In the genomic region with DNA sequence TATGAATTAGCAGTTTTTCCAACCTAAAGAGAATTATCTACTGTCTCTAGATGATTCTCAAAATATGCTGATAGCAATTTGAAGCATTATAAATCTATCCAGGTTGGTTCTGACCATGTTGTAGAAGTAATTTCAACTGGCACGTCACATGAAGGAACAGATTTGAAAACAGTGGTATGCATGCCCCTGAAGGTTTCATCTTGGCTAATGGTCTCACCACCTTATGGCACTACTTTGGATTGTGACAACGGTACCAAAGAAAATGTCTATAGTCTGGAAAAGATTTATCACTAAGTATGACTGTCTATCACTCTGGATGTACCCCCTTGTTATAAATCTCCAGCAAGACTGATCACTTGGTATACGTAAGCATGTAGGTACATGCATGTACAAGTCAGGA, we compare ENCODE assay signal across 29 cellular contexts.
"Had no signal": no experiment of that assay in that cellular context is flagged by ENCODE, and none has a peak within 500 bp of the region (broad histone marks: within the 10 kb centered on the region; RNA-seq: fewer than 3 reads in every experiment).

No MANE protein-coding gene starts in this region.

- DNase-seq: dermis blood vessel endothelial cell; effector memory CD4-positive, alpha-beta T cell; erythroblast; esophagus squamous epithelium; foreskin melanocyte; glutamatergic neuron; heart right ventricle; hippocampal formation; immature natural killer cell; left ventricle myocardium superior; mesenchymal stem cell; mucosa of descending colon; naive thymus-derived CD4-positive, alpha-beta T cell; right lobe of liver; small intestine; stimulated activated CD4-positive, alpha-beta T cell treated with anti-CD3 and anti-CD28 coated beads, Interleukin-15, amount 100 ng/mL, for 24 hours; stimulated activated CD4-positive, alpha-beta T cell treated with anti-CD3 and anti-CD28 coated beads, Interleukin-2, amount 100 ng/mL, for 48 hours; stimulated activated naive B cell treated with anti-CD40 and anti-IgM and Interleukin-4, amounts not matched to agents 10 μg/mL and 1 μg/mL and 100 μg/mL, for 72 hours; upper lobe of left lung had no signal

- H3K36me3 Mint-ChIP-seq: immature natural killer cell; mesothelial cell of epicardium; naive thymus-derived CD4-positive, alpha-beta T cell; neural progenitor cell; stimulated activated naive B cell treated with anti-CD40 and anti-IgM and Interleukin-4, amounts not matched to agents 10 μg/mL and 1 μg/mL and 100 μg/mL, for 72 hours had no signal

- H2AFZ ChIP-seq: neural progenitor cell, parathyroid adenoma had no signal

- H3K4me1 ChIP-seq: esophagus squamous epithelium, heart right ventricle, parathyroid adenoma, right lobe of liver, tibial nerve, upper lobe of left lung had no signal

- H3K4me3 ChIP-seq: coronary artery, esophagus squamous epithelium, heart right ventricle, lung, mucosa of descending colon, neural progenitor cell, right lobe of liver, thoracic aorta, tibial nerve, upper lobe of left lung had no signal

- ATAC-seq: heart right ventricle; left ventricle myocardium superior; mucosa of descending colon; naive thymus-derived CD4-positive, alpha-beta T cell; right lobe of liver had no signal

- H3K4me1 Mint-ChIP-seq: immature natural killer cell; naive thymus-derived CD4-positive, alpha-beta T cell had no signal

- H3K79me2 ChIP-seq: parathyroid adenoma had no signal

- H3K4me2 ChIP-seq: neural progenitor cell had no signal

- H3K4me3 Mint-ChIP-seq: immature natural killer cell; mesothelial cell of epicardium; naive thymus-derived CD4-positive, alpha-beta T cell; nephron; neural progenitor cell; stimulated activated naive CD8-positive, alpha-beta T cell treated with anti-CD3 and anti-CD28 coated beads, Interleukin-15, Interleukin-2, amounts not matched to agents 100 ng/mL and 50 ng/mL, for 24 hours had no signal

- H3K9ac ChIP-seq: neural progenitor cell, parathyroid adenoma had no signal

- H3K9me3 ChIP-seq: esophagus squamous epithelium, heart right ventricle, mucosa of descending colon, right lobe of liver, thoracic aorta, tibial nerve, upper lobe of left lung had no signal

- H3K27ac Mint-ChIP-seq: immature natural killer cell; mesothelial cell of epicardium; naive thymus-derived CD4-positive, alpha-beta T cell; nephron; neural progenitor cell; stimulated activated naive B cell treated with anti-CD40 and anti-IgM and Interleukin-4, amounts not matched to agents 10 μg/mL and 1 μg/mL and 100 μg/mL, for 72 hours; stimulated activated naive CD8-positive, alpha-beta T cell treated with anti-CD3 and anti-CD28 coated beads, Interleukin-15, Interleukin-2, amounts not matched to agents 100 ng/mL and 50 ng/mL, for 24 hours had no signal

- H3K9me3 Mint-ChIP-seq: immature natural killer cell; mesothelial cell of epicardium; naive thymus-derived CD4-positive, alpha-beta T cell; nephron; neural progenitor cell; stimulated activated naive B cell treated with anti-CD40 and anti-IgM and Interleukin-4, amounts not matched to agents 10 μg/mL and 1 μg/mL and 100 μg/mL, for 72 hours; stimulated activated naive CD8-positive, alpha-beta T cell treated with anti-CD3 and anti-CD28 coated beads, Interleukin-15, Interleukin-2, amounts not matched to agents 100 ng/mL and 50 ng/mL, for 24 hours had no signal

- H3K36me3 ChIP-seq: esophagus squamous epithelium, heart right ventricle, neural progenitor cell, right lobe of liver, thoracic aorta, tibial nerve, upper lobe of left lung had no signal

- H3K27me3 ChIP-seq: esophagus squamous epithelium, heart right ventricle, neural progenitor cell, right lobe of liver, tibial nerve, upper lobe of left lung had no signal

- H3K27ac ChIP-seq: coronary artery, esophagus squamous epithelium, heart right ventricle, neural progenitor cell, parathyroid adenoma, right lobe of liver, thoracic aorta, tibial nerve, upper lobe of left lung had no signal

- H3K27me3 Mint-ChIP-seq: naive thymus-derived CD4-positive, alpha-beta T cell; progenitor cell of endocrine pancreas; stimulated activated naive B cell treated with anti-CD40 and anti-IgM and Interleukin-4, amounts not matched to agents 10 μg/mL and 1 μg/mL and 100 μg/mL, for 72 hours; stimulated activated naive CD8-positive, alpha-beta T cell treated with anti-CD3 and anti-CD28 coated beads, Interleukin-15, Interleukin-2, amounts not matched to agents 100 ng/mL and 50 ng/mL, for 24 hours had no signal
